Comparison of ENCODE assay signal across 1 cellular context in the genomic region with DNA sequence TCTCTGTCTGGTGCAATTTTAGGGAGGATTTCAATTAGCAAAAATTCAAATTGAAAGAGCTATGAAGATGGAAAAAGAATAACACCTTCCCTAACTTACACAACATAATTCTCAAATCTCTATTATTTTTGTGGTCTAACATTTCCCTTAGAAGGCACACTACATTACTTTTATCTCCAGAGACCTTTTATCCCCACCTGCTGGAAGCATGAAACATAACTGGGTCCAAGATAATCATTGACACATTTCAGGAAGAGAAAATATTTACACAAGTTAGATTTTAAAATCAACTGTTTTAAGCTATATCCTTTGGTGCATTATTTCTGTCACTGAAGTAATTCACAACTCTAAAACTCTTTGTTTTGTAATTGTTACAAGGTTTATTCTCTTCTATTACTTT.
TF ChIP-seq lines count a peak whose summit lies in the region.

No MANE protein-coding gene starts in this region.

TF ChIP-seq in HepG2, 621 proteins besides CTCF, POLR2A, EP300 and RAD21 (continues in another document):
- TF ChIP-seq NR2F6 (IDR thresholded peaks at IDR 0.05), result peak; percentile 26; the same call in 1 of the 2 replicates
- peak; percentile 30; the same call in 1 of the 2 replicates for TF ChIP-seq NR2F6 (CRISPR knock-in tag; IDR thresholded peaks at IDR 0.05)
- no peak for TF ChIP-seq SOX6 (IDR thresholded peaks at IDR 0.05)
- peak; percentile 53; the same call in 1 of the 2 replicates for TF ChIP-seq SOX6 (CRISPR knock-in tag; IDR thresholded peaks at IDR 0.05)
- TF ChIP-seq, protein P1, sequence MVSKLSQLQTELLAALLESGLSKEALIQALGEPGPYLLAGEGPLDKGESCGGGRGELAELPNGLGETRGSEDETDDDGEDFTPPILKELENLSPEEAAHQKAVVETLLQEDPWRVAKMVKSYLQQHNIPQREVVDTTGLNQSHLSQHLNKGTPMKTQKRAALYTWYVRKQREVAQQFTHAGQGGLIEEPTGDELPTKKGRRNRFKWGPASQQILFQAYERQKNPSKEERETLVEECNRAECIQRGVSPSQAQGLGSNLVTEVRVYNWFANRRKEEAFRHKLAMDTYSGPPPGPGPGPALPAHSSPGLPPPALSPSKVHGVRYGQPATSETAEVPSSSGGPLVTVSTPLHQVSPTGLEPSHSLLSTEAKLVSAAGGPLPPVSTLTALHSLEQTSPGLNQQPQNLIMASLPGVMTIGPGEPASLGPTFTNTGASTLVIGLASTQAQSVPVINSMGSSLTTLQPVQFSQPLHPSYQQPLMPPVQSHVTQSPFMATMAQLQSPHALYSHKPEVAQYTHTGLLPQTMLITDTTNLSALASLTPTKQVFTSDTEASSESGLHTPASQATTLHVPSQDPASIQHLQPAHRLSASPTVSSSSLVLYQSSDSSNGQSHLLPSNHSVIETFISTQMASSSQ (IDR thresholded peaks at IDR 0.05; ENCODE audit: low read depth), result peak; percentile 78; the same call in 1 of the 2 replicates
- TF ChIP-seq, protein P1 (CRISPR knock-in tag; IDR thresholded peaks at IDR 0.05; ENCODE audit: borderline replicate concordance), result no peak; the same call in 1 of the 2 replicates
- TF ChIP-seq, protein P2, sequence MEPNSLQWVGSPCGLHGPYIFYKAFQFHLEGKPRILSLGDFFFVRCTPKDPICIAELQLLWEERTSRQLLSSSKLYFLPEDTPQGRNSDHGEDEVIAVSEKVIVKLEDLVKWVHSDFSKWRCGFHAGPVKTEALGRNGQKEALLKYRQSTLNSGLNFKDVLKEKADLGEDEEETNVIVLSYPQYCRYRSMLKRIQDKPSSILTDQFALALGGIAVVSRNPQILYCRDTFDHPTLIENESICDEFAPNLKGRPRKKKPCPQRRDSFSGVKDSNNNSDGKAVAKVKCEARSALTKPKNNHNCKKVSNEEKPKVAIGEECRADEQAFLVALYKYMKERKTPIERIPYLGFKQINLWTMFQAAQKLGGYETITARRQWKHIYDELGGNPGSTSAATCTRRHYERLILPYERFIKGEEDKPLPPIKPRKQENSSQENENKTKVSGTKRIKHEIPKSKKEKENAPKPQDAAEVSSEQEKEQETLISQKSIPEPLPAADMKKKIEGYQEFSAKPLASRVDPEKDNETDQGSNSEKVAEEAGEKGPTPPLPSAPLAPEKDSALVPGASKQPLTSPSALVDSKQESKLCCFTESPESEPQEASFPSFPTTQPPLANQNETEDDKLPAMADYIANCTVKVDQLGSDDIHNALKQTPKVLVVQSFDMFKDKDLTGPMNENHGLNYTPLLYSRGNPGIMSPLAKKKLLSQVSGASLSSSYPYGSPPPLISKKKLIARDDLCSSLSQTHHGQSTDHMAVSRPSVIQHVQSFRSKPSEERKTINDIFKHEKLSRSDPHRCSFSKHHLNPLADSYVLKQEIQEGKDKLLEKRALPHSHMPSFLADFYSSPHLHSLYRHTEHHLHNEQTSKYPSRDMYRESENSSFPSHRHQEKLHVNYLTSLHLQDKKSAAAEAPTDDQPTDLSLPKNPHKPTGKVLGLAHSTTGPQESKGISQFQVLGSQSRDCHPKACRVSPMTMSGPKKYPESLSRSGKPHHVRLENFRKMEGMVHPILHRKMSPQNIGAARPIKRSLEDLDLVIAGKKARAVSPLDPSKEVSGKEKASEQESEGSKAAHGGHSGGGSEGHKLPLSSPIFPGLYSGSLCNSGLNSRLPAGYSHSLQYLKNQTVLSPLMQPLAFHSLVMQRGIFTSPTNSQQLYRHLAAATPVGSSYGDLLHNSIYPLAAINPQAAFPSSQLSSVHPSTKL (CRISPR knock-in tag; IDR thresholded peaks at IDR 0.05), result peak; percentile 74
- no peak; the same call in 1 of the 2 replicates for TF ChIP-seq ZSCAN9 (CRISPR knock-in tag; IDR thresholded peaks at IDR 0.05; ENCODE audit: borderline replicate concordance)
- TF ChIP-seq, protein P3, sequence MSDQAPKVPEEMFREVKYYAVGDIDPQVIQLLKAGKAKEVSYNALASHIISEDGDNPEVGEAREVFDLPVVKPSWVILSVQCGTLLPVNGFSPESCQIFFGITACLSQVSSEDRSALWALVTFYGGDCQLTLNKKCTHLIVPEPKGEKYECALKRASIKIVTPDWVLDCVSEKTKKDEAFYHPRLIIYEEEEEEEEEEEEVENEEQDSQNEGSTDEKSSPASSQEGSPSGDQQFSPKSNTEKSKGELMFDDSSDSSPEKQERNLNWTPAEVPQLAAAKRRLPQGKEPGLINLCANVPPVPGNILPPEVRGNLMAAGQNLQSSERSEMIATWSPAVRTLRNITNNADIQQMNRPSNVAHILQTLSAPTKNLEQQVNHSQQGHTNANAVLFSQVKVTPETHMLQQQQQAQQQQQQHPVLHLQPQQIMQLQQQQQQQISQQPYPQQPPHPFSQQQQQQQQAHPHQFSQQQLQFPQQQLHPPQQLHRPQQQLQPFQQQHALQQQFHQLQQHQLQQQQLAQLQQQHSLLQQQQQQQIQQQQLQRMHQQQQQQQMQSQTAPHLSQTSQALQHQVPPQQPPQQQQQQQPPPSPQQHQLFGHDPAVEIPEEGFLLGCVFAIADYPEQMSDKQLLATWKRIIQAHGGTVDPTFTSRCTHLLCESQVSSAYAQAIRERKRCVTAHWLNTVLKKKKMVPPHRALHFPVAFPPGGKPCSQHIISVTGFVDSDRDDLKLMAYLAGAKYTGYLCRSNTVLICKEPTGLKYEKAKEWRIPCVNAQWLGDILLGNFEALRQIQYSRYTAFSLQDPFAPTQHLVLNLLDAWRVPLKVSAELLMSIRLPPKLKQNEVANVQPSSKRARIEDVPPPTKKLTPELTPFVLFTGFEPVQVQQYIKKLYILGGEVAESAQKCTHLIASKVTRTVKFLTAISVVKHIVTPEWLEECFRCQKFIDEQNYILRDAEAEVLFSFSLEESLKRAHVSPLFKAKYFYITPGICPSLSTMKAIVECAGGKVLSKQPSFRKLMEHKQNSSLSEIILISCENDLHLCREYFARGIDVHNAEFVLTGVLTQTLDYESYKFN (CRISPR knock-in tag; conservative IDR thresholded peaks at IDR 0.05), result peak; percentile 67
- TF ChIP-seq SNRNP70 (IDR thresholded peaks at IDR 0.05; ENCODE audit: low read depth, low read length), result no peak
- TF ChIP-seq CREM (IDR thresholded peaks at IDR 0.05), result peak; percentile 47; the same call in 1 of the 2 replicates
- TF ChIP-seq CREM (CRISPR knock-in tag; IDR thresholded peaks at IDR 0.05), result no peak
- TF ChIP-seq PRMT3 (CRISPR knock-in tag; IDR thresholded peaks at IDR 0.05; ENCODE audit: borderline replicate concordance, low read depth), result no peak
- TF ChIP-seq, protein P4, sequence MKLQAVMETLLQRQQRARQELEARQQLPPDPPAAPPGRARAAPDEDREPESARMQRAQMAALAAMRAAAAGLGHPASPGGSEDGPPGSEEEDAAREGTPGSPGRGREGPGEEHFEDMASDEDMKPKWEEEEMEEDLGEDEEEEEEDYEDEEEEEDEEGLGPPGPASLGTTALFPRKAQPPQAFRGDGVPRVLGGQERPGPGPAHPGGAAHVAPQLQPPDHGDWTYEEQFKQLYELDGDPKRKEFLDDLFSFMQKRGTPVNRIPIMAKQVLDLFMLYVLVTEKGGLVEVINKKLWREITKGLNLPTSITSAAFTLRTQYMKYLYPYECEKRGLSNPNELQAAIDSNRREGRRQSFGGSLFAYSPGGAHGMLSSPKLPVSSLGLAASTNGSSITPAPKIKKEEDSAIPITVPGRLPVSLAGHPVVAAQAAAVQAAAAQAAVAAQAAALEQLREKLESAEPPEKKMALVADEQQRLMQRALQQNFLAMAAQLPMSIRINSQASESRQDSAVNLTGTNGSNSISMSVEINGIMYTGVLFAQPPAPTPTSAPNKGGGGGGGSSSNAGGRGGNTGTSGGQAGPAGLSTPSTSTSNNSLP (IDR thresholded peaks at IDR 0.05; ENCODE audit: low read depth, low read length), result peak; percentile 76
- TF ChIP-seq BCL6 (CRISPR knock-in tag; IDR thresholded peaks at IDR 0.05), result peak; percentile 62
- TF ChIP-seq TBL1XR1 (IDR thresholded peaks at IDR 0.05; ENCODE audit: borderline replicate concordance, low read length, partially characterized antibody), result peak; percentile 26
- no peak for TF ChIP-seq KLF6 (CRISPR knock-in tag; IDR thresholded peaks at IDR 0.05)
- 0 out of 2 replicates have a peak, but pooled peaks have one; percentile 60 for TF ChIP-seq SP140L (CRISPR knock-in tag; IDR thresholded peaks at IDR 0.05; ENCODE audit: borderline replicate concordance)
- TF ChIP-seq, protein P5, sequence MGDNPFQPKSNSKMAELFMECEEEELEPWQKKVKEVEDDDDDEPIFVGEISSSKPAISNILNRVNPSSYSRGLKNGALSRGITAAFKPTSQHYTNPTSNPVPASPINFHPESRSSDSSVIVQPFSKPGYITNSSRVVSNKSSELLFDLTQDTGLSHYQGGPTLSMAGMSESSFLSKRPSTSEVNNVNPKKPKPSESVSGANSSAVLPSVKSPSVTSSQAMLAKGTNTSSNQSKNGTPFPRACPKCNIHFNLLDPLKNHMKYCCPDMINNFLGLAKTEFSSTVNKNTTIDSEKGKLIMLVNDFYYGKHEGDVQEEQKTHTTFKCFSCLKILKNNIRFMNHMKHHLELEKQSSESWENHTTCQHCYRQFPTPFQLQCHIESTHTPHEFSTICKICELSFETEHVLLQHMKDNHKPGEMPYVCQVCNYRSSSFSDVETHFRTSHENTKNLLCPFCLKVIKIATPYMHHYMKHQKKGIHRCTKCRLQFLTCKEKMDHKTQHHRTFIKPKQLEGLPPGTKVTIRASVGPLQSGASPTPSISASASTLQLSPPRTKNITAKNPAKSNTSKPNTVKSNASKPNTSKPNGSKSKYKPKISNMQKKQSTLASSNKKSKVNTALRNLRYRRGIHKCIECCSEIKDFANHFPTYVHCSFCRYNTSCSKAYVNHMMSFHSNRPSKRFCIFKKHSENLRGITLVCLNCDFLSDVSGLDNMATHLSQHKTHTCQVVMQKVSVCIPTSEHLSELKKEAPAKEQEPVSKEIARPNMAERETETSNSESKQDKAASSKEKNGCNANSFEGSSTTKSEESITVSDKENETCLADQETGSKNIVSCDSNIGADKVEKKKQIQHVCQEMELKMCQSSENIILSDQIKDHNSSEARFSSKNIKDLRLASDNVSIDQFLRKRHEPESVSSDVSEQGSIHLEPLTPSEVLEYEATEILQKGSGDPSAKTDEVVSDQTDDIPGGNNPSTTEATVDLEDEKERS (CRISPR knock-in tag; IDR thresholded peaks at IDR 0.05), result 0 out of 2 replicates have a peak, but pooled peaks have one; percentile 38
- no peak for TF ChIP-seq ZNF644 (CRISPR knock-in tag; IDR thresholded peaks at IDR 0.05; ENCODE audit: low read depth)
- TF ChIP-seq, protein P6, sequence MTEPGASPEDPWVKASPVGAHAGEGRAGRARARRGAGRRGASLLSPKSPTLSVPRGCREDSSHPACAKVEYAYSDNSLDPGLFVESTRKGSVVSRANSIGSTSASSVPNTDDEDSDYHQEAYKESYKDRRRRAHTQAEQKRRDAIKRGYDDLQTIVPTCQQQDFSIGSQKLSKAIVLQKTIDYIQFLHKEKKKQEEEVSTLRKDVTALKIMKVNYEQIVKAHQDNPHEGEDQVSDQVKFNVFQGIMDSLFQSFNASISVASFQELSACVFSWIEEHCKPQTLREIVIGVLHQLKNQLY (CRISPR knock-in tag; IDR thresholded peaks at IDR 0.05), result peak; percentile 47; the same call in 1 of the 2 replicates
- TF ChIP-seq FOXA3 (CRISPR knock-in tag; IDR thresholded peaks at IDR 0.05), result peak; percentile 59
- TF ChIP-seq, protein P7, sequence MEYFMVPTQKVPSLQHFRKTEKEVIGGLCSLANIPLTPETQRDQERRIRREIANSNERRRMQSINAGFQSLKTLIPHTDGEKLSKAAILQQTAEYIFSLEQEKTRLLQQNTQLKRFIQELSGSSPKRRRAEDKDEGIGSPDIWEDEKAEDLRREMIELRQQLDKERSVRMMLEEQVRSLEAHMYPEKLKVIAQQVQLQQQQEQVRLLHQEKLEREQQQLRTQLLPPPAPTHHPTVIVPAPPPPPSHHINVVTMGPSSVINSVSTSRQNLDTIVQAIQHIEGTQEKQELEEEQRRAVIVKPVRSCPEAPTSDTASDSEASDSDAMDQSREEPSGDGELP (IDR thresholded peaks at IDR 0.05; ENCODE audit: borderline replicate concordance, low read depth), result no peak
- TF ChIP-seq CENPX (CRISPR knock-in tag; IDR thresholded peaks at IDR 0.05), result no peak
- peak; percentile 35 for TF ChIP-seq HNF4A (CRISPR knock-in tag; IDR thresholded peaks at IDR 0.05)
- TF ChIP-seq HES4 (CRISPR knock-in tag; IDR thresholded peaks at IDR 0.05; ENCODE audit: borderline replicate concordance), result no peak
- TF ChIP-seq HDAC1 (CRISPR knock-in tag; IDR thresholded peaks at IDR 0.05), result no peak
- peak; percentile 30; the same call in 1 of the 2 replicates for TF ChIP-seq ELF3 (CRISPR knock-in tag; IDR thresholded peaks at IDR 0.05)
- TF ChIP-seq SOX13 (IDR thresholded peaks at IDR 0.05), result no peak
- peak in 1 of 2 experiments; percentile 65; a peak in 2 of 4 replicates for TF ChIP-seq SOX13 (CRISPR knock-in tag; conservative IDR thresholded peaks at IDR 0.05 in 1 of 2, IDR thresholded peaks at IDR 0.05 in 1 of 2)
- TF ChIP-seq ZNF616 (CRISPR knock-in tag; IDR thresholded peaks at IDR 0.05; ENCODE audit: low read depth), result no peak
- no peak for TF ChIP-seq HOXA7 (CRISPR knock-in tag; IDR thresholded peaks at IDR 0.05)
- peak; percentile 65; the same call in 1 of the 2 replicates for TF ChIP-seq ISL2 (CRISPR knock-in tag; IDR thresholded peaks at IDR 0.05)
- TF ChIP-seq, protein P8, sequence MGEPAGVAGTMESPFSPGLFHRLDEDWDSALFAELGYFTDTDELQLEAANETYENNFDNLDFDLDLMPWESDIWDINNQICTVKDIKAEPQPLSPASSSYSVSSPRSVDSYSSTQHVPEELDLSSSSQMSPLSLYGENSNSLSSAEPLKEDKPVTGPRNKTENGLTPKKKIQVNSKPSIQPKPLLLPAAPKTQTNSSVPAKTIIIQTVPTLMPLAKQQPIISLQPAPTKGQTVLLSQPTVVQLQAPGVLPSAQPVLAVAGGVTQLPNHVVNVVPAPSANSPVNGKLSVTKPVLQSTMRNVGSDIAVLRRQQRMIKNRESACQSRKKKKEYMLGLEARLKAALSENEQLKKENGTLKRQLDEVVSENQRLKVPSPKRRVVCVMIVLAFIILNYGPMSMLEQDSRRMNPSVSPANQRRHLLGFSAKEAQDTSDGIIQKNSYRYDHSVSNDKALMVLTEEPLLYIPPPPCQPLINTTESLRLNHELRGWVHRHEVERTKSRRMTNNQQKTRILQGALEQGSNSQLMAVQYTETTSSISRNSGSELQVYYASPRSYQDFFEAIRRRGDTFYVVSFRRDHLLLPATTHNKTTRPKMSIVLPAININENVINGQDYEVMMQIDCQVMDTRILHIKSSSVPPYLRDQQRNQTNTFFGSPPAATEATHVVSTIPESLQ (CRISPR knock-in tag; conservative IDR thresholded peaks at IDR 0.05), result 0 out of 2 replicates have a peak, but pooled peaks have one; percentile 12
- TF ChIP-seq, protein P9, sequence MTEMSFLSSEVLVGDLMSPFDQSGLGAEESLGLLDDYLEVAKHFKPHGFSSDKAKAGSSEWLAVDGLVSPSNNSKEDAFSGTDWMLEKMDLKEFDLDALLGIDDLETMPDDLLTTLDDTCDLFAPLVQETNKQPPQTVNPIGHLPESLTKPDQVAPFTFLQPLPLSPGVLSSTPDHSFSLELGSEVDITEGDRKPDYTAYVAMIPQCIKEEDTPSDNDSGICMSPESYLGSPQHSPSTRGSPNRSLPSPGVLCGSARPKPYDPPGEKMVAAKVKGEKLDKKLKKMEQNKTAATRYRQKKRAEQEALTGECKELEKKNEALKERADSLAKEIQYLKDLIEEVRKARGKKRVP (CRISPR knock-in tag; IDR thresholded peaks at IDR 0.05), result peak in 1 of 2 experiments; percentile 23; a peak in 1 of 4 replicates
